Comparison of ENCODE assay signal across 8 cellular contexts in the genomic region with DNA sequence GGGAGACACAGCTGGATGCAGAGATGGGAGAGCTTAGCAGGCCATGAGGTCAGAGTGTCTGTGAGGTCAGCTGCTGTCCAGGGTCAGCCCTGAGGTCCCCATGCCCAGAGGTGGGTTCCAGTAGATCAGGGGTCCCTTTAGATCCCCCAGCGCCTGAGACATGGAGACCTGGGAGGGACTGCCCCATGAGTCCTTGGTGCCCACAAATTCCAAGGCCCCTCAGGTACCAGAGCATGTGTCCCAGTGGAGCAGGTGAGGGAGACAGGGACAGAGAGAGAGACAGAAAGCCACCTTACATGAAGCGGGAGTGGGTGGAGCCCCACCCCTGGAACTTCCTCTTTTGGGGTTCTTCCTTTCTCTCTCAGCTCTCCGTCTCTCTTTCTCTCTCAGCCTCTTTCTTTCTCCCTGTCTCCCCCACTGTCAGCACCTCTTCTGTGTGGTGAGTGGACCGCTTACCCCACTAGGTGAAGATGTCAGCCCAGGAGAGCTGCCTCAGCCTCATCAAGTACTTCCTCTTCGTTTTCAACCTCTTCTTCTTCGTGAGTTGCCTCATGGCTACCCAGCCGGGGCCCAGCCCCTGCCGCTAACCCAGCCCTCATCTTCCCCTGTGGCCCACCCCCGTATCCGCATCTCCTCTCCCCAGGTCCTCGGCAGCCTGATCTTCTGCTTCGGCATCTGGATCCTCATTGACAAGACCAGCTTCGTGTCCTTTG. TPM values are rescaled to one million over a fixed set of nuclear protein-coding genes. Genes with fewer than 3 reads are reported as not detected.
DNase-seq lines count a peak whose midpoint lies in the region; ATAC-seq and TF ChIP-seq lines count a peak whose summit lies in the region.

Gene CD37, plus strand, starts transcription at position 336 of the 713 bp plus-strand sequence. Its CDS starts 135 bp downstream, at position 471.

- ATAC-seq in natural killer cell treated with Interleukin-12 subunit alpha and Interleukin-12 subunit beta and Interleukin-15 and Interleukin-18, amount 100 ng/mL, for 72 hours, result peak; percentile 69 to 77
- no peak for ATAC-seq in HG03097 (IDR thresholded peaks at IDR 0.05; ENCODE audit: low FRiP score, unreplicated experiment)

- peaks cover 70% of the 10 kb centered on the region for H3K4me1 Mint-ChIP-seq in activated naive CD4-positive, alpha-beta T cell treated with anti-CD3 and anti-CD28 coated beads for 36 hours (ENCODE audit: low read depth)
- peaks cover 62 to 66% of the 10 kb centered on the region in 2 donors for H3K4me1 Mint-ChIP-seq in natural killer cell treated with Interleukin-12 subunit alpha and Interleukin-12 subunit beta and Interleukin-15 and Interleukin-18, amount 100 ng/mL, for 72 hours (ENCODE audit: low read depth in 2 of 2)

- H3K4me3 Mint-ChIP-seq in activated naive CD4-positive, alpha-beta T cell treated with anti-CD3 and anti-CD28 coated beads for 36 hours, result peak within 1 kb of the TSS; percentile 99
- H3K4me3 Mint-ChIP-seq in natural killer cell treated with Interleukin-12 subunit alpha and Interleukin-12 subunit beta and Interleukin-15 and Interleukin-18, amount 100 ng/mL, for 72 hours, result peak within 1 kb of the TSS; percentile 100

- no peaks in the 10 kb centered on the region for H3K9me3 Mint-ChIP-seq in activated naive CD4-positive, alpha-beta T cell treated with anti-CD3 and anti-CD28 coated beads for 36 hours
- no peaks in the 10 kb centered on the region for H3K9me3 Mint-ChIP-seq in natural killer cell treated with Interleukin-12 subunit alpha and Interleukin-12 subunit beta and Interleukin-15 and Interleukin-18, amount 100 ng/mL, for 72 hours

- peak within 1 kb of the TSS; percentile 100 for H3K27ac Mint-ChIP-seq in activated naive CD4-positive, alpha-beta T cell treated with anti-CD3 and anti-CD28 coated beads for 36 hours
- H3K27ac Mint-ChIP-seq in natural killer cell treated with Interleukin-12 subunit alpha and Interleukin-12 subunit beta and Interleukin-15 and Interleukin-18, amount 100 ng/mL, for 72 hours, result peak within 1 kb of the TSS; percentile 100

- DNase-seq in GM12864 (ENCODE audit: low read depth) (no peak), SKM-1 (lab: John Stamatoyannopoulos, UW; ENCODE audit: unreplicated experiment) (peak; percentile 64), cerebellar cortex (ENCODE audit: low spot score) (no peak), DMS 273 treated with DMSO at 0.1 percent for 48 hours (lab: John Stamatoyannopoulos, UW) (no peak), cortex of kidney (lab: John Stamatoyannopoulos, UW) (no peak)
- peak; percentile 62 for DNase-seq in activated naive CD4-positive, alpha-beta T cell treated with anti-CD3 and anti-CD28 coated beads for 36 hours
- peak; percentile 65 for DNase-seq in natural killer cell treated with Interleukin-12 subunit alpha and Interleukin-12 subunit beta and Interleukin-15 and Interleukin-18, amount 100 ng/mL, for 72 hours (ENCODE audit: low spot score)

- H3K4me3 ChIP-seq in GM12864 (ENCODE audit: low read depth, low read length), result peak within 1 kb of the TSS; percentile 55

- CTCF ChIA-PET in activated naive CD4-positive, alpha-beta T cell treated with anti-CD3 and anti-CD28 coated beads for 36 hours (lab: Charles Lee), result interaction anchor here (0.7 to 1.3 kb wide), 3 partner anchors 34 to 190 kb away, joined by 3 to 6 read pairs (median 3); partner anchors contain the start of gene FLT3LG

- no peak for TF ChIP-seq CTCF in GM12864 (IDR thresholded peaks at IDR 0.05; ENCODE audit: low read depth, low read length, missing control alignments)

- H3K36me3 Mint-ChIP-seq in activated naive CD4-positive, alpha-beta T cell treated with anti-CD3 and anti-CD28 coated beads for 36 hours (ENCODE audit: low read depth), result peaks cover 29% of the 10 kb centered on the region
- H3K36me3 Mint-ChIP-seq in natural killer cell treated with Interleukin-12 subunit alpha and Interleukin-12 subunit beta and Interleukin-15 and Interleukin-18, amount 100 ng/mL, for 72 hours, result peaks cover 15% of the 10 kb centered on the region

- intact Hi-C loops in activated naive CD4-positive, alpha-beta T cell treated with anti-CD3 and anti-CD28 coated beads for 36 hours (cut with micrococcal nuclease), result loop anchor here (2.0 to 10.0 kb wide), 6 partner anchors 28 to 540 kb away; partner anchors contain the start of genes AKT1S1, ALDH16A1, DKKL1 and FLT3LG

- no peaks in the 10 kb centered on the region for H3K27me3 Mint-ChIP-seq in activated naive CD4-positive, alpha-beta T cell treated with anti-CD3 and anti-CD28 coated beads for 36 hours (ENCODE audit: low read depth)
- H3K27me3 Mint-ChIP-seq in natural killer cell treated with Interleukin-12 subunit alpha and Interleukin-12 subunit beta and Interleukin-15 and Interleukin-18, amount 100 ng/mL, for 72 hours, result no peaks in the 10 kb centered on the region

RNA-seq across cellular contexts. Expression of gene CD37, which starts in this region (rescaled TPM):
- 100 to 1,000 TPM; 182 to 189 TPM for total RNA-seq in activated naive CD4-positive, alpha-beta T cell treated with anti-CD3 and anti-CD28 coated beads for 36 hours
- total RNA-seq in natural killer cell treated with Interleukin-12 subunit alpha and Interleukin-12 subunit beta and Interleukin-15 and Interleukin-18, amount 100 ng/mL, for 72 hours, result 100 to 1,000 TPM; 102 to 122 TPM

Comparison
In these comparisons a context has a peak if more than half of its experiments do, and no peak if none do; other contexts are left out.
1. DNase-seq: peak in SKM-1 (single experiment), activated naive CD4-positive, alpha-beta T cell treated with anti-CD3 and anti-CD28 coated beads for 36 hours (single experiment) and natural killer cell treated with Interleukin-12 subunit alpha and Interleukin-12 subunit beta and Interleukin-15 and Interleukin-18, amount 100 ng/mL, for 72 hours (single experiment); none in GM12864 (single experiment), cerebellar cortex (single experiment), DMS 273 treated with DMSO at 0.1 percent for 48 hours (single experiment) and cortex of kidney (single experiment).